ENCODE assay signal across 19 cellular contexts in genomic region chr13:77084755-77085154, GRCh38. TPM values are rescaled to one million over a fixed set of nuclear protein-coding genes. Genes with fewer than 3 reads are reported as not detected.
A peak's percentile ranks its signal among the peaks of the same experiment; 100 is the strongest.
DNase-seq lines count a peak whose midpoint lies in the region; ATAC-seq and TF ChIP-seq lines count a peak whose summit lies in the region.
"Had no signal": no experiment of that assay in that cellular context is flagged by ENCODE, and none has a peak within 500 bp of the region (broad histone marks: within the 10 kb centered on the region; RNA-seq: fewer than 3 reads in every experiment).

No MANE protein-coding gene starts in this region.

- no peak overlapping the region for H3K27ac ChIP-seq in CD4-positive, alpha-beta memory T cell (ENCODE audit: low read depth, low read length)
- no peak overlapping the region for H3K27ac ChIP-seq in A673 (ENCODE audit: low read depth, low read length, poor library complexity, severe bottlenecking)
- H3K27ac ChIP-seq: A549 had no signal

- no peak for TF ChIP-seq CTCF in A673 (conservative IDR thresholded peaks at IDR 0.05; ENCODE audit: low read depth, low read length)

- no peaks in the 10 kb centered on the region for H3K4me1 ChIP-seq in CD4-positive, alpha-beta memory T cell (ENCODE audit: insufficient read depth, low read length)
- H3K4me1 ChIP-seq in A673 (ENCODE audit: insufficient read depth, low read length, poor library complexity, severe bottlenecking): no peaks in the 10 kb centered on the region
- H3K4me1 ChIP-seq: A549, HAP-1 had no signal

- H3K9me3 Mint-ChIP-seq in activated naive CD8-positive, alpha-beta T cell (ENCODE audit: low read depth): no peaks in the 10 kb centered on the region
- H3K9me3 Mint-ChIP-seq in activated naive CD8-positive, alpha-beta T cell treated with anti-CD3 and anti-CD28 coated beads for 36 hours: no peaks in the 10 kb centered on the region
- no peaks in the 10 kb centered on the region for H3K9me3 Mint-ChIP-seq in CD4-positive, alpha-beta memory T cell
- no peaks in the 10 kb centered on the region for H3K9me3 Mint-ChIP-seq in activated T-helper 17 cell treated with anti-CD3 and anti-CD28 coated beads, Interleukin-2, amount 50 U/mL, for 72 hours
- H3K9me3 Mint-ChIP-seq: CD8-positive, alpha-beta memory T cell; HFFc6 had no signal

- ATAC-seq in activated T-helper 17 cell treated with anti-CD3 and anti-CD28 coated beads, Interleukin-2, amount 50 U/mL, for 72 hours (replicated peaks): no peak
- ATAC-seq: A549, GM12878 had no signal

- no peak overlapping the region for H3K4me3 Mint-ChIP-seq in activated naive CD8-positive, alpha-beta T cell
- H3K4me3 Mint-ChIP-seq in activated naive CD8-positive, alpha-beta T cell treated with anti-CD3 and anti-CD28 coated beads for 36 hours: no peak overlapping the region
- H3K4me3 Mint-ChIP-seq in CD4-positive, alpha-beta memory T cell: no peak overlapping the region
- H3K4me3 Mint-ChIP-seq in activated T-helper 17 cell treated with anti-CD3 and anti-CD28 coated beads, Interleukin-2, amount 50 U/mL, for 72 hours: no peak overlapping the region
- H3K4me3 Mint-ChIP-seq: CD8-positive, alpha-beta memory T cell; HFFc6 had no signal

- H3K27me3 Mint-ChIP-seq in activated naive CD8-positive, alpha-beta T cell: no peaks in the 10 kb centered on the region
- no peaks in the 10 kb centered on the region for H3K27me3 Mint-ChIP-seq in activated naive CD8-positive, alpha-beta T cell treated with anti-CD3 and anti-CD28 coated beads for 36 hours
- H3K27me3 Mint-ChIP-seq in CD4-positive, alpha-beta memory T cell: no peaks in the 10 kb centered on the region
- H3K27me3 Mint-ChIP-seq in activated T-helper 17 cell treated with anti-CD3 and anti-CD28 coated beads, Interleukin-2, amount 50 U/mL, for 72 hours: no peaks in the 10 kb centered on the region

- no peak for DNase-seq in activated naive CD8-positive, alpha-beta T cell treated with anti-CD3 and anti-CD28 coated beads for 36 hours
- DNase-seq in CD4-positive, alpha-beta memory T cell: no peak
- DNase-seq in medulla oblongata (ENCODE audit: extremely low spot score): peak; percentile 55
- DNase-seq in glomerular visceral epithelial cell (ENCODE audit: extremely low spot score): no peak
- no peak for DNase-seq in NCI-H1092 (lab: John Stamatoyannopoulos, UW)
- no peak for DNase-seq in A673 (ENCODE audit: low spot score)
- DNase-seq: 8988T; CD8-positive, alpha-beta memory T cell; DMS 273 treated with DMSO at 0.1 percent for 48 hours; DMS79; EL; GDM1; GOT3; HFFc6 had no signal

- intact Hi-C loops in CD4-positive, alpha-beta memory T cell (cut with micrococcal nuclease): no loop called here
- intact Hi-C loops in A673 (cut with micrococcal nuclease; ENCODE audit: unreplicated experiment): no loop called here

- POLR2A ChIA-PET in CD4-positive, alpha-beta memory T cell (lab: Charles Lee; ENCODE audit: partially characterized antibody): no interaction called here
- POLR2A ChIA-PET in A673 (lab: Charles Lee; ENCODE audit: low non-redundant PET): no interaction called here

- peaks cover 5% of the 10 kb centered on the region for H3K4me1 Mint-ChIP-seq in activated naive CD8-positive, alpha-beta T cell (ENCODE audit: low read depth)
- H3K4me1 Mint-ChIP-seq in activated naive CD8-positive, alpha-beta T cell treated with anti-CD3 and anti-CD28 coated beads for 36 hours: no peaks in the 10 kb centered on the region
- H3K4me1 Mint-ChIP-seq in CD4-positive, alpha-beta memory T cell: no peaks in the 10 kb centered on the region
- H3K4me1 Mint-ChIP-seq in activated T-helper 17 cell treated with anti-CD3 and anti-CD28 coated beads, Interleukin-2, amount 50 U/mL, for 72 hours: no peaks in the 10 kb centered on the region
- H3K4me1 Mint-ChIP-seq: CD8-positive, alpha-beta memory T cell had no signal

- H3K36me3 ChIP-seq in CD4-positive, alpha-beta memory T cell (ENCODE audit: insufficient read depth, low read length): peaks cover 52% of the 10 kb centered on the region
- H3K36me3 ChIP-seq in A673 (ENCODE audit: insufficient read depth, low read length, poor library complexity, severe bottlenecking): peaks cover 5% of the 10 kb centered on the region

- H3K4me3 ChIP-seq in CD4-positive, alpha-beta memory T cell (ENCODE audit: low read length in 2 of 2): no peak overlapping the region
- no peak overlapping the region for H3K4me3 ChIP-seq in A673 (ENCODE audit: low read depth, low read length, poor library complexity, severe bottlenecking)
- H3K4me3 ChIP-seq: A549, GM12878, HAP-1 had no signal

- H3K27ac Mint-ChIP-seq in activated naive CD8-positive, alpha-beta T cell: peak overlapping the region; percentile 5
- no peak overlapping the region for H3K27ac Mint-ChIP-seq in activated naive CD8-positive, alpha-beta T cell treated with anti-CD3 and anti-CD28 coated beads for 36 hours
- peak overlapping the region in 5 of 7 donors; percentile 16 to 70 (median 43) for H3K27ac Mint-ChIP-seq in CD4-positive, alpha-beta memory T cell
- peak overlapping the region; percentile 2 for H3K27ac Mint-ChIP-seq in activated T-helper 17 cell treated with anti-CD3 and anti-CD28 coated beads, Interleukin-2, amount 50 U/mL, for 72 hours
- H3K27ac Mint-ChIP-seq: CD8-positive, alpha-beta memory T cell; HFFc6 had no signal

- peaks cover 29% of the 10 kb centered on the region for H3K36me3 Mint-ChIP-seq in activated naive CD8-positive, alpha-beta T cell
- H3K36me3 Mint-ChIP-seq in activated naive CD8-positive, alpha-beta T cell treated with anti-CD3 and anti-CD28 coated beads for 36 hours: peaks cover 40% of the 10 kb centered on the region
- peaks cover 69 to 76% of the 10 kb centered on the region in 2 donors for H3K36me3 Mint-ChIP-seq in CD4-positive, alpha-beta memory T cell
- H3K36me3 Mint-ChIP-seq in activated T-helper 17 cell treated with anti-CD3 and anti-CD28 coated beads, Interleukin-2, amount 50 U/mL, for 72 hours (ENCODE audit: low read depth): peaks cover 96% of the 10 kb centered on the region

- no peaks in the 10 kb centered on the region for H3K27me3 ChIP-seq in CD4-positive, alpha-beta memory T cell (ENCODE audit: insufficient read depth, low read length)
- H3K27me3 ChIP-seq in A673 (replicated peaks; ENCODE audit: insufficient read depth, low read depth, low read length, poor library complexity): no peaks in the 10 kb centered on the region

- no peaks in the 10 kb centered on the region for H3K9me3 ChIP-seq in CD4-positive, alpha-beta memory T cell (ENCODE audit: control insufficient read depth in 1 of 2, low read length in 2 of 2)
- no peaks in the 10 kb centered on the region for H3K9me3 ChIP-seq in A673 (ENCODE audit: low read depth, low read length, poor library complexity, severe bottlenecking)
- H3K9me3 ChIP-seq: A549, HAP-1 had no signal

- BruUV-seq in A673 (replicated peaks; lab: Mats Ljungman, UMichigan): no TSS peak

- CTCF ChIA-PET in CD4-positive, alpha-beta memory T cell (lab: Charles Lee; ENCODE audit: partially characterized antibody): no interaction called here
- CTCF ChIA-PET in A673 (lab: Charles Lee): no interaction called here

RNA-seq across cellular contexts. Expression of gene FBXL3, which starts 57.8 kb away (rescaled TPM):
- total RNA-seq in activated naive CD8-positive, alpha-beta T cell treated with anti-CD3 and anti-CD28 coated beads for 36 hours: 10 to 100 TPM; 33.6 to 35.4 TPM
- 10 to 100 TPM; 94.2 to 96.2 TPM for total RNA-seq in CD4-positive, alpha-beta memory T cell
- polyA plus RNA-seq in CD4-positive, alpha-beta memory T cell: 10 to 100 TPM; 53.7 to 67.3 TPM
- total RNA-seq in activated T-helper 17 cell treated with anti-CD3 and anti-CD28 coated beads, Interleukin-2, amount 50 U/mL, for 72 hours: 10 to 100 TPM; 38.9 to 53.3 TPM
- total RNA-seq in A673 (2021): 24.1 and 29.2 TPM in 2 replicates
